In the genomic region with DNA sequence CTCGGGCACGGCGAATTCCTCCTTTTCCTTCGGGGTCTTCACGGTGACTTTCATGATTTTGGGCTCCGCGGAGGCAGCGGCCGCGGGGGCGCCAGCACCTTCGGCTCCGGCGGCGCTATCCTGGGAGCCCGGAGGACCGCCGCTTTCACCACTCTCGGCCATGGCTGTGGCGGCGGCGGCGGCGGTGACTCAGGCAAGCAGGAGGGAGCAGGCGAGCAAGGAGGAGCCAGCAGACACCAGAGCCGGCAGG, we compare ENCODE assay signal across 1 cellular context.
TF ChIP-seq lines count a peak whose summit lies in the region.

No MANE protein-coding gene starts in this region.

TF ChIP-seq in HepG2, 621 proteins besides CTCF, POLR2A, EP300 and RAD21 (continued from another document):
- 0 out of 2 replicates have a peak, but pooled peaks have one; percentile 0 for TF ChIP-seq MAF1 (CRISPR knock-in tag; IDR thresholded peaks at IDR 0.05; ENCODE audit: borderline replicate concordance)
- peak; percentile 23; the same call in 1 of the 2 replicates for TF ChIP-seq ZNF800 (CRISPR knock-in tag; IDR thresholded peaks at IDR 0.05)
- no peak for TF ChIP-seq U2AF2 (IDR thresholded peaks at IDR 0.05; ENCODE audit: low read depth, low read length)
- TF ChIP-seq ZNF879 (CRISPR knock-in tag; IDR thresholded peaks at IDR 0.05), result 0 out of 2 replicates have a peak, but pooled peaks have one; percentile 79
- TF ChIP-seq ZNF639 (CRISPR knock-in tag; conservative IDR thresholded peaks at IDR 0.05), result no peak
- no peak for TF ChIP-seq RFXAP (CRISPR knock-in tag; IDR thresholded peaks at IDR 0.05; ENCODE audit: borderline replicate concordance)
- no peak for TF ChIP-seq ZNF230 (CRISPR knock-in tag; IDR thresholded peaks at IDR 0.05)
- no peak for TF ChIP-seq RERE (CRISPR knock-in tag; IDR thresholded peaks at IDR 0.05; ENCODE audit: low read depth)
- no peak for TF ChIP-seq PRMT3 (CRISPR knock-in tag; IDR thresholded peaks at IDR 0.05; ENCODE audit: borderline replicate concordance, low read depth)
- TF ChIP-seq ZNF354B (CRISPR knock-in tag; IDR thresholded peaks at IDR 0.05), result no peak
- TF ChIP-seq, protein P1, sequence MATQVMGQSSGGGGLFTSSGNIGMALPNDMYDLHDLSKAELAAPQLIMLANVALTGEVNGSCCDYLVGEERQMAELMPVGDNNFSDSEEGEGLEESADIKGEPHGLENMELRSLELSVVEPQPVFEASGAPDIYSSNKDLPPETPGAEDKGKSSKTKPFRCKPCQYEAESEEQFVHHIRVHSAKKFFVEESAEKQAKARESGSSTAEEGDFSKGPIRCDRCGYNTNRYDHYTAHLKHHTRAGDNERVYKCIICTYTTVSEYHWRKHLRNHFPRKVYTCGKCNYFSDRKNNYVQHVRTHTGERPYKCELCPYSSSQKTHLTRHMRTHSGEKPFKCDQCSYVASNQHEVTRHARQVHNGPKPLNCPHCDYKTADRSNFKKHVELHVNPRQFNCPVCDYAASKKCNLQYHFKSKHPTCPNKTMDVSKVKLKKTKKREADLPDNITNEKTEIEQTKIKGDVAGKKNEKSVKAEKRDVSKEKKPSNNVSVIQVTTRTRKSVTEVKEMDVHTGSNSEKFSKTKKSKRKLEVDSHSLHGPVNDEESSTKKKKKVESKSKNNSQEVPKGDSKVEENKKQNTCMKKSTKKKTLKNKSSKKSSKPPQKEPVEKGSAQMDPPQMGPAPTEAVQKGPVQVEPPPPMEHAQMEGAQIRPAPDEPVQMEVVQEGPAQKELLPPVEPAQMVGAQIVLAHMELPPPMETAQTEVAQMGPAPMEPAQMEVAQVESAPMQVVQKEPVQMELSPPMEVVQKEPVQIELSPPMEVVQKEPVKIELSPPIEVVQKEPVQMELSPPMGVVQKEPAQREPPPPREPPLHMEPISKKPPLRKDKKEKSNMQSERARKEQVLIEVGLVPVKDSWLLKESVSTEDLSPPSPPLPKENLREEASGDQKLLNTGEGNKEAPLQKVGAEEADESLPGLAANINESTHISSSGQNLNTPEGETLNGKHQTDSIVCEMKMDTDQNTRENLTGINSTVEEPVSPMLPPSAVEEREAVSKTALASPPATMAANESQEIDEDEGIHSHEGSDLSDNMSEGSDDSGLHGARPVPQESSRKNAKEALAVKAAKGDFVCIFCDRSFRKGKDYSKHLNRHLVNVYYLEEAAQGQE (IDR thresholded peaks at IDR 0.05; ENCODE audit: borderline replicate concordance in 1 of 2, low read depth in 1 of 2, low read length in 2 of 2), result 0 out of 4 replicates have a peak, but pooled peaks of 1 of the 2 experiments have one; percentile 19
- TF ChIP-seq PLSCR1 (CRISPR knock-in tag; IDR thresholded peaks at IDR 0.05; ENCODE audit: borderline replicate concordance), result no peak
- no peak for TF ChIP-seq ZFP37 (CRISPR knock-in tag; IDR thresholded peaks at IDR 0.05; ENCODE audit: borderline replicate concordance)
- no peak for TF ChIP-seq HNF4G (IDR thresholded peaks at IDR 0.05; ENCODE audit: borderline replicate concordance, low read depth, low read length)
- TF ChIP-seq HNF4G (CRISPR knock-in tag; IDR thresholded peaks at IDR 0.05; ENCODE audit: borderline replicate concordance, low read depth), result no peak
- TF ChIP-seq ISX (CRISPR knock-in tag; conservative IDR thresholded peaks at IDR 0.05), result no peak
- no peak for TF ChIP-seq ZFP36L2 (CRISPR knock-in tag; IDR thresholded peaks at IDR 0.05)
- TF ChIP-seq ZNF350 (CRISPR knock-in tag; IDR thresholded peaks at IDR 0.05; ENCODE audit: borderline replicate concordance, low read depth), result peak; percentile 13; the same call in 1 of the 2 replicates
- TF ChIP-seq MTF2 (CRISPR knock-in tag; IDR thresholded peaks at IDR 0.05; ENCODE audit: borderline replicate concordance), result no peak
- TF ChIP-seq ZKSCAN8 (CRISPR knock-in tag; IDR thresholded peaks at IDR 0.05; ENCODE audit: borderline replicate concordance), result no peak
- no peak for TF ChIP-seq HOXA7 (CRISPR knock-in tag; IDR thresholded peaks at IDR 0.05)
- 0 out of 2 replicates have a peak, but pooled peaks have one; percentile 10 for TF ChIP-seq ZNF616 (CRISPR knock-in tag; IDR thresholded peaks at IDR 0.05; ENCODE audit: low read depth)
- TF ChIP-seq SAP130 (CRISPR knock-in tag; IDR thresholded peaks at IDR 0.05; ENCODE audit: low read depth), result no peak
- TF ChIP-seq LBX2 (CRISPR knock-in tag; IDR thresholded peaks at IDR 0.05; ENCODE audit: borderline replicate concordance), result no peak
- TF ChIP-seq, protein P2, sequence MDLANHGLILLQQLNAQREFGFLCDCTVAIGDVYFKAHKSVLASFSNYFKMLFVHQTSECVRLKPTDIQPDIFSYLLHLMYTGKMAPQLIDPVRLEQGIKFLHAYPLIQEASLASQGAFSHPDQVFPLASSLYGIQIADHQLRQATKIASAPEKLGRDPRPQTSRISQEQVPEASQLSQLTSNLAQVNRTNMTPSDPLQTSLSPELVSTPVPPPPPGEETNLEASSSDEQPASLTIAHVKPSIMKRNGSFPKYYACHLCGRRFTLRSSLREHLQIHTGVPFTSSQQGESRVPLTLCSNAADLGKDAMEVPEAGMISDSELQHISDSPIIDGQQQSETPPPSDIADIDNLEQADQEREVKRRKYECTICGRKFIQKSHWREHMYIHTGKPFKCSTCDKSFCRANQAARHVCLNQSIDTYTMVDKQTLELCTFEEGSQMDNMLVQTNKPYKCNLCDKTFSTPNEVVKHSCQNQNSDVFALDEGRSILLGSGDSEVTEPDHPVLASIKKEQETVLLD (CRISPR knock-in tag; IDR thresholded peaks at IDR 0.05; ENCODE audit: low read depth), result 0 out of 2 replicates have a peak, but pooled peaks have one; percentile 36
- TF ChIP-seq ZNF766 (CRISPR knock-in tag; IDR thresholded peaks at IDR 0.05; ENCODE audit: borderline replicate concordance), result 0 out of 2 replicates have a peak, but pooled peaks have one; percentile 13
- TF ChIP-seq RBFOX2 (IDR thresholded peaks at IDR 0.05; ENCODE audit: low read depth, low read length), result no peak
- TF ChIP-seq TSC22D2 (CRISPR knock-in tag; IDR thresholded peaks at IDR 0.05; ENCODE audit: borderline replicate concordance), result no peak
- TF ChIP-seq HMG20B (CRISPR knock-in tag; conservative IDR thresholded peaks at IDR 0.05), result no peak
- TF ChIP-seq ZFY (CRISPR knock-in tag; IDR thresholded peaks at IDR 0.05), result no peak
- no peak for TF ChIP-seq TARDBP (CRISPR knock-in tag; IDR thresholded peaks at IDR 0.05)
- peak; percentile 64; the same call in 1 of the 2 replicates for TF ChIP-seq BATF2 (CRISPR knock-in tag; IDR thresholded peaks at IDR 0.05)
- TF ChIP-seq ZNF180 (CRISPR knock-in tag; IDR thresholded peaks at IDR 0.05; ENCODE audit: borderline replicate concordance, low read depth), result no peak
- no peak for TF ChIP-seq YEATS4 (CRISPR knock-in tag; IDR thresholded peaks at IDR 0.05; ENCODE audit: borderline replicate concordance)
- no peak for TF ChIP-seq KDM3A (CRISPR knock-in tag; IDR thresholded peaks at IDR 0.05; ENCODE audit: low read depth)
- TF ChIP-seq SNRNP70 (IDR thresholded peaks at IDR 0.05; ENCODE audit: low read depth, low read length), result no peak
- TF ChIP-seq MLLT10 (CRISPR knock-in tag; IDR thresholded peaks at IDR 0.05), result 0 out of 2 replicates have a peak, but pooled peaks have one; percentile 27
- no peak for TF ChIP-seq ARNT (IDR thresholded peaks at IDR 0.05)
- no peak; the same call in 1 of the 2 replicates for TF ChIP-seq ZNF232 (CRISPR knock-in tag; IDR thresholded peaks at IDR 0.05; ENCODE audit: borderline replicate concordance)
